13 cellular contexts compared by ENCODE assay signal in the genomic region with DNA sequence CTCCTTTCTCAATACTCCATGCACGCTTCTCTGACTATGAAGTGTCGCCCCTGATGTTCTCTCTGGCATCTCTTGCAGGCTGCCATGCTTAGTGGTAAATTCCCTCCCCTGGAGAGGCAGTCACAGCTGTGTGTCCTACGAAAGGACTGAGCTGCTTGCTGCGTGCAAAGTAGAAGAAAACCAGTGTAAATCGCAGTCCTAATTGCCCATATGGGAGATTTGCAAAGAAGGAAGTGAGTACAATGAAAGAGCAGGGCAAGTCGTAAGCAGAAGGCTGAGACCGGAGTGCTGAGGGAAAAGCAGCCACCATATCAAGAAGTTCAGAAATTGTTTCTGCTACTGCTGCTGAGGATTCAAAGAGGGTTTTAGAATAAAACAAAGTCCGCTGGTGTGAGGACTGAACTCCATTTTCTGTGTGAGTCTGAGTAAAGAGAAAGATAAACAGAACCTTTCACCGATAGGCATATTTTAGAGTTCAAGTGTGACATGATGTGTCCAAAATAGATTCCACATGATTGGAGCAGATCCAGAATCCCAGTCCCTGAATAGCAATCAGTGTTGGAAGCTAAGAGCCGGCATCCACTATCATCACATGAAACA.
A peak's percentile ranks its signal among the peaks of the same experiment; 100 is the strongest.
DNase-seq lines count a peak whose midpoint lies in the region; ATAC-seq and TF ChIP-seq lines count a peak whose summit lies in the region.
"Had no signal": no experiment of that assay in that cellular context is flagged by ENCODE, and none has a peak within 500 bp of the region (broad histone marks: within the 10 kb centered on the region; RNA-seq: fewer than 3 reads in every experiment).

No MANE protein-coding gene starts in this region.

- intact Hi-C loops in left ventricle myocardium superior (cut with micrococcal nuclease) = no loop called here
- intact Hi-C loops in gastrocnemius medialis (cut with DNase I; ENCODE audit: low total_unique reads) = loop anchor here (5.0 kb wide), 3 partner anchors 80 to 1635 kb away; partner anchors contain the start of gene SNAPC3

- H3K4me1 ChIP-seq in gastrocnemius medialis = peaks cover 19 to 21% of the 10 kb centered on the region in 2 donors
- no peaks in the 10 kb centered on the region for H3K4me1 ChIP-seq in foreskin keratinocyte

- ATAC-seq in left ventricle myocardium superior = peak; percentile 94
- ATAC-seq in gastrocnemius medialis = peak; percentile 94 to 96
- no peak for ATAC-seq in HG02759 (IDR thresholded peaks at IDR 0.05; ENCODE audit: unreplicated experiment)
- ATAC-seq in foreskin keratinocyte = no peak
- ATAC-seq: WTC11 had no signal

- peak; percentile 18 for DNase-seq in Daoy (ENCODE audit: low read depth)
- DNase-seq in astrocyte of the spinal cord (ENCODE audit: low read depth, low spot score) = peak; percentile 43
- no peak for DNase-seq in left ventricle myocardium superior
- peak; percentile 25 to 42 for DNase-seq in gastrocnemius medialis
- DNase-seq in foreskin keratinocyte = no peak
- no peak for DNase-seq in activated CD4-positive, alpha-beta T cell treated with anti-CD3 and anti-CD28 coated beads, Interleukin-2, amount 50 U/mL, for 48 hours
- DNase-seq in NCI-H1694 (lab: John Stamatoyannopoulos, UW) = no peak
- DNase-seq: activated naive CD4-positive, alpha-beta T cell treated with anti-CD3 and anti-CD28 coated beads, Interleukin-2, amount 50 U/mL, for 16 hours; MM.1S; naive B cell had no signal

- TF ChIP-seq CTCF in astrocyte of the spinal cord (IDR thresholded peaks at IDR 0.05; ENCODE audit: low read depth, low read length) (no peak), gastrocnemius medialis (IDR thresholded peaks at IDR 0.05 in 4 of 5, conservative IDR thresholded peaks at IDR 0.05 in 1 of 5) (no peak), foreskin keratinocyte (conservative IDR thresholded peaks at IDR 0.05) (no peak)

- no peak for TF ChIP-seq POLR2A in gastrocnemius medialis (IDR thresholded peaks at IDR 0.05)

- H3K27ac ChIP-seq in gastrocnemius medialis = peak overlapping the region; percentile 73 to 84 (median 75)
- H3K27ac ChIP-seq in foreskin keratinocyte = no peak overlapping the region
- H3K27ac ChIP-seq: C4-2B had no signal

- H3K36me3 ChIP-seq in gastrocnemius medialis = no peaks in the 10 kb centered on the region

- H3K4me3 ChIP-seq in astrocyte of the spinal cord (ENCODE audit: low read depth, low read length) (no peak overlapping the region), gastrocnemius medialis (peak overlapping the region; percentile 37 to 45 (median 40))

- H3K27me3 ChIP-seq in gastrocnemius medialis = no peaks in the 10 kb centered on the region
- H3K27me3 ChIP-seq in foreskin keratinocyte = no peaks in the 10 kb centered on the region

- H3K9me3 ChIP-seq in gastrocnemius medialis = no peaks in the 10 kb centered on the region

- in situ Hi-C loops in astrocyte of the spinal cord (cut with HindIII; ENCODE audit: low sequenced_read_pairs) = no loop called here
- in situ Hi-C loops in gastrocnemius medialis (cut with MboI; ENCODE audit: low sequenced_read_pairs in 4 of 4) = no loop called here

Comparison
In these comparisons a context has a peak if more than half of its experiments do, and no peak if none do; other contexts are left out.
1. DNase-seq: peak in Daoy (single experiment), astrocyte of the spinal cord (single experiment) and gastrocnemius medialis (2 of 2); none in left ventricle myocardium superior (single experiment), foreskin keratinocyte (0 of 2), activated CD4-positive, alpha-beta T cell treated with anti-CD3 and anti-CD28 coated beads, Interleukin-2, amount 50 U/mL, for 48 hours (0 of 2) and NCI-H1694 (single experiment).
2. ATAC-seq: peak in left ventricle myocardium superior (single experiment) and gastrocnemius medialis (2 of 2); none in HG02759 (single experiment) and foreskin keratinocyte (single experiment).